Comparison of ENCODE assay signal across 8 cellular contexts in the genomic region with DNA sequence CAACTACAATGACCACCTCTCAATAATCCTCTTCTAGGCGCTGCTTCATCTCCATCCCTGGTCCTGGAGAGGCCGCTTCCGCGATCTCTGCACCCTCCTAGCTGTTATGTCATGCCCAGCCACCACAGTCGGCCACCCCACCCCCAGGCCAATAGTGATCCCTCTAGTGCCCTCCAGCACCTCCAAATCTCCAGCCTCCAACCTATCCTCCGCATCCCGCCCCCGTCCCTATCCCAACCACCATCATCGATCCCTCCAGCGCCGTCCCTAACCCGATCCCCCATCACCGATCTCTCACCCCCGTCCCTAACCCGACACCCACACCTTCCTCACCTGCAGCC. TPM values are rescaled to one million over a fixed set of nuclear protein-coding genes. Genes with fewer than 3 reads are reported as not detected.
DNase-seq lines count a peak whose midpoint lies in the region; ATAC-seq and TF ChIP-seq lines count a peak whose summit lies in the region.

No MANE protein-coding gene starts in this region.

- H3K9me3 ChIP-seq in Karpas-422 (ENCODE audit: low read length), result no peaks in the 10 kb centered on the region
- H3K9me3 ChIP-seq in iPS-20b (ENCODE audit: insufficient read depth, low read depth, low read length), result no peaks in the 10 kb centered on the region
- no peaks in the 10 kb centered on the region for H3K9me3 ChIP-seq in spleen

- no peak for DNase-seq in activated CD4-positive, CD25-positive, alpha-beta regulatory T cell (lab: John Stamatoyannopoulos, UW)
- DNase-seq in Karpas-422, result peak; percentile 48
- DNase-seq in astrocyte of the spinal cord (ENCODE audit: low read depth, low spot score), result no peak
- DNase-seq in spleen, result peak; percentile 83
- DNase-seq in GM19240 (ENCODE audit: insufficient read length, low spot score), result no peak

- 0 out of 2 replicates have a peak, but pooled peaks cover 4% of the 10 kb centered on the region for H4K20me1 ChIP-seq in Karpas-422 (ENCODE audit: insufficient read depth, low read depth, low read length)

- no peaks in the 10 kb centered on the region for H3K9me2 ChIP-seq in Karpas-422 (replicated peaks; ENCODE audit: insufficient read depth, low read length)

- H3K27ac ChIP-seq in Karpas-422 (ENCODE audit: low read length), result peak overlapping the region; percentile 80
- H3K27ac ChIP-seq in iPS-20b (ENCODE audit: low read length), result no peak overlapping the region
- H3K27ac ChIP-seq in spleen, result peak overlapping the region; percentile 64 to 95 (median 92)

- intact Hi-C loops in spleen (cut with DNase I; ENCODE audit: low total_unique reads), result no loop called here

- H3K79me2 ChIP-seq in Karpas-422 (ENCODE audit: low read length), result peaks cover 55% of the 10 kb centered on the region

- ATAC-seq in activated CD4-positive, CD25-positive, alpha-beta regulatory T cell treated with anti-CD3 and anti-CD28 coated beads, Interleukin-2, amount 50 U/mL, for 24 hours, result peak; percentile 8 to 29
- no peak for ATAC-seq in GM18870 (IDR thresholded peaks at IDR 0.05; ENCODE audit: unreplicated experiment)

- TF ChIP-seq CTCF in astrocyte of the spinal cord (IDR thresholded peaks at IDR 0.05; ENCODE audit: low read depth, low read length) (no peak), spleen (IDR thresholded peaks at IDR 0.05 in 8 of 11, conservative IDR thresholded peaks at IDR 0.05 in 3 of 11) (no peak)

- H3K4me3 ChIP-seq in Karpas-422 (ENCODE audit: low read length), result peak overlapping the region; percentile 81
- peak overlapping the region; percentile 79 for H3K4me3 ChIP-seq in astrocyte of the spinal cord (ENCODE audit: low read depth, low read length)
- H3K4me3 ChIP-seq in iPS-20b (ENCODE audit: low read length), result peak overlapping the region; percentile 77
- H3K4me3 ChIP-seq in spleen, result peak overlapping the region; percentile 43 to 85 (median 56)

- WGBS in spleen, 5 donors, result 0 to 33% (median 1%) methylated on average over 15 of the region's 15 CpGs

- no peaks in the 10 kb centered on the region for H3K27me3 ChIP-seq in Karpas-422 (ENCODE audit: low read length)
- peaks cover 32% of the 10 kb centered on the region for H3K27me3 ChIP-seq in iPS-20b (ENCODE audit: insufficient read depth, low read length)
- H3K27me3 ChIP-seq in spleen (replicated peaks in 1 of 7), result no peaks in the 10 kb centered on the region

- in situ Hi-C loops in astrocyte of the spinal cord (cut with HindIII; ENCODE audit: low sequenced_read_pairs), result no loop called here

- H3K4me2 ChIP-seq in Karpas-422 (ENCODE audit: low read depth, low read length, poor library complexity, severe bottlenecking), result peak overlapping the region; percentile 68

- peaks cover 24% of the 10 kb centered on the region for H3K4me1 ChIP-seq in Karpas-422 (ENCODE audit: low read length)
- no peaks in the 10 kb centered on the region for H3K4me1 ChIP-seq in iPS-20b (ENCODE audit: insufficient read depth, low read length)
- peaks cover 0 to 40% (median 9%) of the 10 kb centered on the region in 6 donors for H3K4me1 ChIP-seq in spleen

- H2AFZ ChIP-seq in Karpas-422 (ENCODE audit: low read length), result no peak overlapping the region

- H3K36me3 ChIP-seq in Karpas-422 (ENCODE audit: insufficient read depth, low read length) (no peaks in the 10 kb centered on the region; the same call in 1 of the 2 replicates), iPS-20b (ENCODE audit: insufficient read depth, low read depth, low read length) (peaks cover 4% of the 10 kb centered on the region; the same call in 1 of the 2 replicates), spleen (peaks cover 0 to 10% (median 0%) of the 10 kb centered on the region in 6 donors)

- TF ChIP-seq POLR2A in spleen (IDR thresholded peaks at IDR 0.05), result no peak

- H3K9ac ChIP-seq in Karpas-422 (ENCODE audit: low read length) (peak overlapping the region; percentile 94), iPS-20b (ENCODE audit: low read depth, low read length) (peak overlapping the region; percentile 41; the same call in 1 of the 2 replicates)

RNA-seq across cellular contexts. Expression of gene NKRF, which starts 0.9 kb away (rescaled TPM):
- 10.1 and 18.0 TPM in 2 replicates for total RNA-seq in Karpas-422 (2014; rRNA removed; shearing (Covaris generic); ENCODE audit: low replicate concordance)
- total RNA-seq in spleen, result 10 to 100 TPM in 5 of 7 donors, 1 to 10 TPM in 2; 8.2 to 13.8 (median 12.5) TPM
- 10 to 100 TPM in 1 of 3 donors, 1 to 10 TPM in 2; 6.9 to 10.9 (median 9.4) TPM for polyA plus RNA-seq in spleen

RNA-seq across cellular contexts. Expression of gene UBE2A, which starts 31.0 kb away (rescaled TPM):
- 43.0 and 54.7 TPM in 2 replicates for total RNA-seq in Karpas-422 (2014; rRNA removed; shearing (Covaris generic); ENCODE audit: low replicate concordance)
- 10 to 100 TPM; 40.8 to 53.4 (median 42.6) TPM for total RNA-seq in spleen
- 10 to 100 TPM; 38.5 to 50.5 (median 48.7) TPM for polyA plus RNA-seq in spleen

RNA-seq across cellular contexts. Expression of gene STEEP1, which starts 40.2 kb away (rescaled TPM):
- total RNA-seq in Karpas-422 (2014; rRNA removed; shearing (Covaris generic); ENCODE audit: low replicate concordance), result 36.7 and 44.0 TPM in 2 replicates
- 10 to 100 TPM; 20.4 to 31.6 (median 24.6) TPM for total RNA-seq in spleen
- 10 to 100 TPM; 11.0 to 19.5 (median 13.2) TPM for polyA plus RNA-seq in spleen

Comparison
In these comparisons a context has a peak if more than half of its experiments do, and no peak if none do; other contexts are left out.
1. DNase-seq: peak in Karpas-422 (single experiment) and spleen (single experiment); none in activated CD4-positive, CD25-positive, alpha-beta regulatory T cell (0 of 4), astrocyte of the spinal cord (single experiment) and GM19240 (single experiment).
2. Peak in every context shown above with its lines, with median percentiles within 50 percentile points of each other: H3K4me3 ChIP-seq.